In genomic region chr17:28935744-28936460, GRCh38 we compare ENCODE assay signal across 17 cellular contexts. TPM values are rescaled to one million over a fixed set of nuclear protein-coding genes. Genes with fewer than 3 reads are reported as not detected.
DNase-seq lines count a peak whose midpoint lies in the region; ATAC-seq and TF ChIP-seq lines count a peak whose summit lies in the region.
"Had no signal": no experiment of that assay in that cellular context is flagged by ENCODE, and none has a peak within 500 bp of the region (broad histone marks: within the 10 kb centered on the region; RNA-seq: fewer than 3 reads in every experiment).

No MANE protein-coding gene starts in this region.

- ATAC-seq in activated T-helper 17 cell treated with anti-CD3 and anti-CD28 coated beads, Interleukin-2, amount 50 U/mL, for 72 hours (replicated peaks), result no peak
- ATAC-seq in HG03135 (IDR thresholded peaks at IDR 0.05; ENCODE audit: unreplicated experiment), result no peak

- peaks cover 72% of the 10 kb centered on the region for H3K4me1 Mint-ChIP-seq in activated naive CD4-positive, alpha-beta T cell treated with anti-CD3 and anti-CD28 coated beads, Interleukin-2, amount 50 U/mL, for 24 hours
- H3K4me1 Mint-ChIP-seq in activated T-helper 17 cell treated with anti-CD3 and anti-CD28 coated beads, Interleukin-2, amount 50 U/mL, for 72 hours, result peaks cover 34% of the 10 kb centered on the region

- TF ChIP-seq CTCF in tibial nerve (IDR thresholded peaks at IDR 0.05), result no peak

- H3K27ac Mint-ChIP-seq in activated naive CD4-positive, alpha-beta T cell treated with anti-CD3 and anti-CD28 coated beads, Interleukin-2, amount 50 U/mL, for 24 hours, result peak overlapping the region; percentile 76
- H3K27ac Mint-ChIP-seq in activated T-helper 17 cell treated with anti-CD3 and anti-CD28 coated beads, Interleukin-2, amount 50 U/mL, for 72 hours, result peak overlapping the region; percentile 81

- no peaks in the 10 kb centered on the region for H3K27me3 ChIP-seq in tibial nerve

- H3K9me3 Mint-ChIP-seq in activated naive CD4-positive, alpha-beta T cell treated with anti-CD3 and anti-CD28 coated beads, Interleukin-2, amount 50 U/mL, for 24 hours, result no peaks in the 10 kb centered on the region
- no peaks in the 10 kb centered on the region for H3K9me3 Mint-ChIP-seq in activated T-helper 17 cell treated with anti-CD3 and anti-CD28 coated beads, Interleukin-2, amount 50 U/mL, for 72 hours

- no peak for TF ChIP-seq POLR2A in tibial nerve (IDR thresholded peaks at IDR 0.05)

- H3K4me3 ChIP-seq in tibial nerve, result no peak overlapping the region

- 77 to 79% methylated on average over 8 of the region's 8 CpGs for WGBS in tibial nerve, 2 donors

- no peak for DNase-seq in activated naive CD4-positive, alpha-beta T cell (lab: John Stamatoyannopoulos, UW)
- peak; percentile 37 for DNase-seq in medulla oblongata (ENCODE audit: extremely low spot score)
- no peak for DNase-seq in tibial nerve (ENCODE audit: low spot score in 2 of 2)
- no peak for DNase-seq in NCI-H146 treated with DMSO at 0.1 percent for 48 hours (lab: John Stamatoyannopoulos, UW; ENCODE audit: unreplicated experiment)
- no peak for DNase-seq in dedifferentiated amniotic fluid mesenchymal stem cell (ENCODE audit: extremely low spot score)
- DNase-seq: ACHN; activated CD8-positive, alpha-beta memory T cell treated with anti-CD3 and anti-CD28 coated beads, Interleukin-2, amount 50 U/mL, for 48 hours; amygdala; cortex of kidney; NCI-H1105 treated with DMSO at 0.1 percent for 48 hours; NCI-H345; nucleus accumbens; SK-N-SH; stimulated activated naive CD4-positive, alpha-beta T cell had no signal

- no peaks in the 10 kb centered on the region for H3K27me3 Mint-ChIP-seq in activated naive CD4-positive, alpha-beta T cell treated with anti-CD3 and anti-CD28 coated beads, Interleukin-2, amount 50 U/mL, for 24 hours
- H3K27me3 Mint-ChIP-seq in activated T-helper 17 cell treated with anti-CD3 and anti-CD28 coated beads, Interleukin-2, amount 50 U/mL, for 72 hours, result no peaks in the 10 kb centered on the region

- H3K36me3 Mint-ChIP-seq in activated naive CD4-positive, alpha-beta T cell treated with anti-CD3 and anti-CD28 coated beads, Interleukin-2, amount 50 U/mL, for 24 hours, result peaks cover 2% of the 10 kb centered on the region
- H3K36me3 Mint-ChIP-seq in activated T-helper 17 cell treated with anti-CD3 and anti-CD28 coated beads, Interleukin-2, amount 50 U/mL, for 72 hours (ENCODE audit: low read depth), result peaks cover 66% of the 10 kb centered on the region

- no peaks in the 10 kb centered on the region for H3K36me3 ChIP-seq in tibial nerve

- TF ChIP-seq EP300 in tibial nerve (IDR thresholded peaks at IDR 0.05), result no peak

- peak overlapping the region; percentile 21 to 85 (median 58) for H3K27ac ChIP-seq in tibial nerve

- peaks cover 0 to 87% (median 52%) of the 10 kb centered on the region in 4 donors for H3K4me1 ChIP-seq in tibial nerve

- H3K4me3 Mint-ChIP-seq in activated naive CD4-positive, alpha-beta T cell treated with anti-CD3 and anti-CD28 coated beads, Interleukin-2, amount 50 U/mL, for 24 hours, result no peak overlapping the region
- H3K4me3 Mint-ChIP-seq in activated T-helper 17 cell treated with anti-CD3 and anti-CD28 coated beads, Interleukin-2, amount 50 U/mL, for 72 hours, result peak overlapping the region; percentile 43

- H3K9me3 ChIP-seq in tibial nerve, result no peaks in the 10 kb centered on the region
- H3K9me3 ChIP-seq: SK-N-SH had no signal

RNA-seq across cellular contexts. Expression of gene PHF12, which starts 15.4 kb away (rescaled TPM):
- 10 to 100 TPM; 56.9 to 60.2 TPM for total RNA-seq in activated T-helper 17 cell treated with anti-CD3 and anti-CD28 coated beads, Interleukin-2, amount 50 U/mL, for 72 hours
- total RNA-seq in tibial nerve, result 10 to 100 TPM; 45.7 to 95.1 (median 49.6) TPM

RNA-seq across cellular contexts. Expression of gene DHRS13, which starts 33.0 kb away (rescaled TPM):
- 10 to 100 TPM; 24.9 to 82.1 TPM for total RNA-seq in activated T-helper 17 cell treated with anti-CD3 and anti-CD28 coated beads, Interleukin-2, amount 50 U/mL, for 72 hours
- 10 to 100 TPM in 1 of 4 donors, 1 to 10 TPM in 3; 2.4 to 21.9 (median 8.8) TPM for total RNA-seq in tibial nerve

RNA-seq across cellular contexts. Expression of gene FLOT2, which starts 38.4 kb away (rescaled TPM):
- 100 to 1,000 TPM in 1 of 2 donors, 10 to 100 TPM in 1; 85.8 to 113 TPM for total RNA-seq in activated T-helper 17 cell treated with anti-CD3 and anti-CD28 coated beads, Interleukin-2, amount 50 U/mL, for 72 hours
- 10 to 100 TPM; 54.8 to 84.9 (median 65.2) TPM for total RNA-seq in tibial nerve
